Comparison of ENCODE assay signal across 30 cellular contexts in the genomic region with DNA sequence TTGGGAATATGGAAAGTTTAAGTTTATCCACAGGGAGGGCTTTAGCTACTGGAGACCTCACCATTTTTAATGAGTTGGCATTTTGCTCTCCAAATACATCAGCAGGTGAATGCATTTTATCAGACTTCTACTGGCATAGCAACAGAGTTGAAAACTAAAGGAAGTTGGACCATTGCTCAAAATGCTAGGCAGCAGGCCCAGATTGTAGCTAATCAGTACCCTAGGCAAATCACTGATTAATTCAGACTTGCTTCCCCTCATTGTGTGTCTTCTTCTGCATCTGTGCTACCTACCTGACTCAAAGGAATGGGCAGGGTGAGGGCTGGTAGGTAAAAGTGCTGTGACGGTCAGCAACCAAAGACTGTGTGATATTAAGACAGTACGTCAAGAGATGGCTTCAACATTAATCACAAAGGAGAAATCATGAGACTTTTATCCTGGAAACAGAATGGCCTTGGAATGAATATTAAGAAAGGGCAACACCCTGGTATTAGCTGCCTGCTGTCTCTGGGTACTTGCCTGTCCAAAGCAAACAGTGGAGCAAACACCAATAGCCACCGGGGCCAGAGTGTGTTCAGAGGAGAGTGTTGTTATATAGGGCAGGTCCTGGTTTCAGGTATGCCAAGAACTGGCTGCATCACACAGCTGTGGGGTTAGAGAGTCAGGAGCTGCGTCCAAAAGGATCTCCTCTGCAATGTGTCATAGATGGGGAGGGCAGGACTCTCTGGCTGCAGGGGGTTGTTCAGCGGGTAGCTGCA. TPM values are rescaled to one million over a fixed set of nuclear protein-coding genes. Genes with fewer than 3 reads are reported as not detected.
DNase-seq lines count a peak whose midpoint lies in the region; ATAC-seq, FAIRE-seq and TF ChIP-seq lines count a peak whose summit lies in the region.
"Had no signal": no experiment of that assay in that cellular context is flagged by ENCODE, and none has a peak within 500 bp of the region (broad histone marks: within the 10 kb centered on the region; RNA-seq: fewer than 3 reads in every experiment).

No MANE protein-coding gene starts in this region.

- H3K4me3 ChIP-seq in IMR-90 (ENCODE audit: insufficient read depth, low read depth, low read length) (no peak overlapping the region), body of pancreas (no peak overlapping the region), left lung (no peak overlapping the region), pancreas (no peak overlapping the region)
- H3K4me3 ChIP-seq: dorsolateral prefrontal cortex, Peyer's patch, suprapubic skin had no signal

- no peaks in the 10 kb centered on the region for H3K27me3 ChIP-seq in IMR-90 (ENCODE audit: control insufficient read depth, insufficient read depth, low read length)
- H3K27me3 ChIP-seq in body of pancreas = no peaks in the 10 kb centered on the region
- H3K27me3 ChIP-seq in left lung = no peaks in the 10 kb centered on the region
- no peaks in the 10 kb centered on the region for H3K27me3 ChIP-seq in pancreas
- H3K27me3 ChIP-seq: dorsolateral prefrontal cortex, Peyer's patch, suprapubic skin had no signal

- no peak overlapping the region for H2BK5ac ChIP-seq in IMR-90 (ENCODE audit: low read depth, low read length, poor library complexity, severe bottlenecking)

- H2AK9ac ChIP-seq in IMR-90 (replicated peaks; ENCODE audit: low read depth, low read length, poor library complexity) = no peak overlapping the region

- no peak overlapping the region for H3K23ac ChIP-seq in IMR-90 (ENCODE audit: low read depth, low read length)

- H3K4ac ChIP-seq in IMR-90 (ENCODE audit: low read depth, low read length) = no peak overlapping the region

- no peak overlapping the region for H2AFZ ChIP-seq in IMR-90 (replicated peaks; ENCODE audit: low read length, poor library complexity)

- no peak for DNase-seq in IMR-90
- peak in 3 of 4 donors; percentile 26 to 32 (median 31) for DNase-seq in body of pancreas
- peak in 1 of 2 donors; percentile 51 for DNase-seq in left lung
- peak in 1 of 6 donors; percentile 33 for DNase-seq in pancreas
- no peak for DNase-seq in KBM-7
- DNase-seq in DMS153 treated with DMSO at 0.1 percent for 48 hours (lab: John Stamatoyannopoulos, UW; ENCODE audit: unreplicated experiment) = no peak
- no peak for DNase-seq in NCI-H510A (lab: John Stamatoyannopoulos, UW)
- no peak for DNase-seq in NCI-H1105 treated with DMSO at 0.1 percent for 48 hours (lab: John Stamatoyannopoulos, UW)
- DNase-seq: activated CD4-positive, alpha-beta T cell treated with anti-CD3 and anti-CD28 coated beads, Interleukin-2, amount 10 ng/mL, durations not matched to agents 24 days and 14 days; activated CD8-positive, alpha-beta memory T cell treated with anti-CD3 and anti-CD28 coated beads for 24 hours; amygdala; Caco-2; DMS79; dorsolateral prefrontal cortex; HCEC 1CT; Karpas-422; left ventricle myocardium superior; natural killer cell; NCI-H187 treated with DMSO at 0.1 percent for 48 hours; NCI-H526 treated with DMSO at 0.1 percent for 48 hours; Peyer's patch; SHP77 treated with DMSO at 0.1 percent for 48 hours; SW 1271; T1000; WERI-Rb-1 had no signal

- H4K91ac ChIP-seq in IMR-90 (ENCODE audit: insufficient read depth, low read depth, low read length) = no peak overlapping the region

- H3K36me3 ChIP-seq in IMR-90 (ENCODE audit: control insufficient read depth, insufficient read depth, low read length) = no peaks in the 10 kb centered on the region
- no peaks in the 10 kb centered on the region for H3K36me3 ChIP-seq in body of pancreas (replicated peaks in 1 of 2; ENCODE audit: insufficient read depth in 1 of 2, low read depth in 2 of 2)
- H3K36me3 ChIP-seq in left lung = no peaks in the 10 kb centered on the region
- H3K36me3 ChIP-seq in pancreas = no peaks in the 10 kb centered on the region
- H3K36me3 ChIP-seq: Peyer's patch, suprapubic skin, WERI-Rb-1 had no signal

- TF ChIP-seq POLR2A in IMR-90 (IDR thresholded peaks at IDR 0.05; ENCODE audit: low read depth, low read length) (no peak), body of pancreas (IDR thresholded peaks at IDR 0.05) (no peak)

- H3K9me3 ChIP-seq in IMR-90 (ENCODE audit: control insufficient read depth, insufficient read depth, low read length) (no peaks in the 10 kb centered on the region), body of pancreas (no peaks in the 10 kb centered on the region), left lung (no peaks in the 10 kb centered on the region), pancreas (no peaks in the 10 kb centered on the region)
- H3K9me3 ChIP-seq: Caco-2, Peyer's patch, suprapubic skin had no signal

- no peaks in the 10 kb centered on the region for H3K4me1 ChIP-seq in IMR-90 (ENCODE audit: control insufficient read depth, insufficient read depth, low read length)
- H3K4me1 ChIP-seq in body of pancreas = peaks cover 15% of the 10 kb centered on the region
- no peaks in the 10 kb centered on the region for H3K4me1 ChIP-seq in left lung
- H3K4me1 ChIP-seq in pancreas = no peaks in the 10 kb centered on the region
- H3K4me1 ChIP-seq: Caco-2, suprapubic skin had no signal

- H4K5ac ChIP-seq in IMR-90 (ENCODE audit: low read depth, low read length) = no peak overlapping the region

- no peak overlapping the region for H3K18ac ChIP-seq in IMR-90 (ENCODE audit: low read depth, low read length)

- CTCF ChIA-PET in IMR-90 (lab: Yijun Ruan, JAX) = no interaction called here

- FAIRE-seq in pancreas (lab: Jason Lieb, UNC) = no peak
- FAIRE-seq: G401.6 had no signal

- no peak overlapping the region for H3K27ac ChIP-seq in IMR-90 (ENCODE audit: insufficient read depth, low read length)
- peak overlapping the region in 1 of 4 donors; percentile 27 for H3K27ac ChIP-seq in body of pancreas
- no peak overlapping the region for H3K27ac ChIP-seq in left lung
- no peak overlapping the region for H3K27ac ChIP-seq in pancreas
- H3K27ac ChIP-seq: C4-2B, dorsolateral prefrontal cortex, Peyer's patch, suprapubic skin, WERI-Rb-1 had no signal

- in situ Hi-C loops in IMR-90 (cut with MboI; ENCODE audit: low sequenced_read_pairs) (no loop called here), KBM-7 (cut with MboI; ENCODE audit: low pct_unique_long_range_greater_than_20kb, low sequenced_read_pairs) (no loop called here)

- no peak overlapping the region for H3K14ac ChIP-seq in IMR-90 (replicated peaks; ENCODE audit: low read depth, low read length)

- no peak overlapping the region for H2BK20ac ChIP-seq in IMR-90 (ENCODE audit: low read depth, low read length)

- WGBS in IMR-90 (ENCODE audit: extremely low coverage in 2 of 2, insufficient read length in 1 of 2), 2 experiments = 80% methylated on average over 1 of the region's 5 CpGs; no CpG with 5 or more reads in 1 of the 2 experiments
- 50 to 57% methylated on average over 5 of the region's 5 CpGs for WGBS in body of pancreas, 2 donors
- WGBS in pancreas, 2 donors = 37 to 44% methylated on average over 5 of the region's 5 CpGs

- POLR2A ChIA-PET in IMR-90 (lab: Charles Lee; ENCODE audit: unreplicated experiment) = no interaction called here

- no peak overlapping the region for H3K9ac ChIP-seq in IMR-90 (ENCODE audit: low read depth, low read length)

- no peak for TF ChIP-seq RAD21 in IMR-90 (IDR thresholded peaks at IDR 0.05; ENCODE audit: low read length)

- no peaks in the 10 kb centered on the region for H3K79me1 ChIP-seq in IMR-90 (ENCODE audit: low read depth in 1 of 2, low read length in 2 of 2)

- H3K4me2 ChIP-seq in IMR-90 (ENCODE audit: low read depth, low read length) = no peak overlapping the region

- H2BK120ac ChIP-seq in IMR-90 (ENCODE audit: low read depth, low read length) = no peak overlapping the region

- dilution Hi-C loops in IMR-90 (cut with HindIII; ENCODE audit: low sequenced_read_pairs, unreplicated experiment) = no loop called here

- intact Hi-C loops in IMR-90 (cut with micrococcal nuclease) = no loop called here
- intact Hi-C loops in body of pancreas (cut with DNase I) = no loop called here
- intact Hi-C loops in left lung (cut with DNase I) = no loop called here
- intact Hi-C loops in pancreas (cut with DNase I) = no loop called here

- ATAC-seq in IMR-90 (ENCODE audit: low read depth) (no peak), body of pancreas (peak; percentile 82), left lung (peak; percentile 97), pancreas (peak; percentile 63 to 87 (median 80))
- ATAC-seq: activated naive CD4-positive, alpha-beta T cell treated with anti-CD3 and anti-CD28 coated beads, Interleukin-2, amount 50 U/mL, for 72 hours; left ventricle myocardium superior; natural killer cell; stimulated activated effector memory CD8-positive, alpha-beta T cell treated with anti-CD3 and anti-CD28 coated beads, Interleukin-12 subunit alpha, Interleukin-12 subunit beta, amount 100 ng/mL, for 72 hours had no signal

- no peaks in the 10 kb centered on the region for H4K20me1 ChIP-seq in IMR-90 (ENCODE audit: insufficient read depth, low read length)

- H2AK5ac ChIP-seq in IMR-90 (ENCODE audit: low read depth, low read length) = 0 out of 2 replicates have a peak overlapping the region, but pooled peaks have one; percentile 6

- H3K56ac ChIP-seq in IMR-90 (ENCODE audit: extremely low read depth, insufficient read depth, low read length) = no peak overlapping the region

- BruUV-seq in IMR-90 (replicated peaks; lab: Mats Ljungman, UMichigan) = no TSS peak

- H3K9me1 ChIP-seq in IMR-90 (ENCODE audit: insufficient read depth, low read length) = no peaks in the 10 kb centered on the region

- no peak for TF ChIP-seq CTCF in IMR-90 (conservative IDR thresholded peaks at IDR 0.05; ENCODE audit: low read depth, low read length)
- TF ChIP-seq CTCF in body of pancreas (IDR thresholded peaks at IDR 0.05) = no peak
- TF ChIP-seq CTCF in left lung (IDR thresholded peaks at IDR 0.05) = no peak
- no peak for TF ChIP-seq CTCF in pancreas (IDR thresholded peaks at IDR 0.05)

- no peak overlapping the region for H4K8ac ChIP-seq in IMR-90 (ENCODE audit: low read depth in 2 of 2, low read length in 2 of 2)

- H2BK15ac ChIP-seq in IMR-90 (ENCODE audit: low read depth, low read length) = no peak overlapping the region

TF ChIP-seq in IMR-90, 13 proteins besides CTCF, POLR2A, EP300 and RAD21 (continues in another document):
- TF ChIP-seq BHLHE40 (IDR thresholded peaks at IDR 0.05; ENCODE audit: low read depth, low read length) (no peak), FOS (IDR thresholded peaks at IDR 0.05; ENCODE audit: low read depth, low read length) (no peak)

RNA-seq across cellular contexts. Expression of a gene that starts 17.1 kb away (rescaled TPM):
- 13.6 and 24.4 TPM in 2 replicates for total RNA-seq in IMR-90 (2012; rRNA removed)
- polyA plus RNA-seq in IMR-90 (2012; rRNA removed) = 20.5 and 23.1 TPM in 2 replicates
- 6.7 and 13.7 TPM in 2 replicates for polyA plus RNA-seq in IMR-90 (2012; cell fraction: cytosol; rRNA removed)
- 2.5 and 9.9 TPM in 2 replicates for polyA plus RNA-seq in IMR-90 (2012; cell fraction: nucleus; rRNA removed; ENCODE audit: low replicate concordance)
- total RNA-seq in body of pancreas = 10 to 100 TPM in 1 of 2 donors, under 1 TPM in 1; 0.99 to 21.5 TPM
- total RNA-seq in left lung = 10 to 100 TPM; 20.1 to 28.4 TPM
- 10 to 100 TPM; 11.7 to 20.7 (median 17.8) TPM for total RNA-seq in pancreas
- polyA plus RNA-seq in pancreas = 10 to 100 TPM; 25.0 to 37.4 TPM

RNA-seq across cellular contexts. Expression of a gene that starts 34.2 kb away (rescaled TPM):
- 31.7 and 43.7 TPM in 2 replicates for total RNA-seq in IMR-90 (2012; rRNA removed)
- 13.1 and 16.4 TPM in 2 replicates for polyA plus RNA-seq in IMR-90 (2012; rRNA removed)
- polyA plus RNA-seq in IMR-90 (2012; cell fraction: cytosol; rRNA removed) = 5.4 and 6.4 TPM in 2 replicates
- 5.6 and 13.5 TPM in 2 replicates for polyA plus RNA-seq in IMR-90 (2012; cell fraction: nucleus; rRNA removed; ENCODE audit: low replicate concordance)
- 10 to 100 TPM; 32.3 to 64.1 TPM for total RNA-seq in body of pancreas
- 100 to 1,000 TPM in 1 of 2 donors, 10 to 100 TPM in 1; 88.1 to 121 TPM for total RNA-seq in left lung
- 10 to 100 TPM; 31.4 to 76.7 (median 41.0) TPM for total RNA-seq in pancreas
- polyA plus RNA-seq in pancreas = 10 to 100 TPM; 18.4 to 43.2 TPM

Comparison
In these comparisons a context has a peak if more than half of its experiments do, and no peak if none do; other contexts are left out.
1. DNase-seq: peak in body of pancreas (3 of 4); none in IMR-90 (single experiment), KBM-7 (single experiment), DMS153 treated with DMSO at 0.1 percent for 48 hours (single experiment), NCI-H510A (single experiment) and NCI-H1105 treated with DMSO at 0.1 percent for 48 hours (single experiment).